In genomic region chr1:246203180-246203579, GRCh38 we compare ENCODE assay signal across 2 cellular contexts.
TF ChIP-seq lines count a peak whose summit lies in the region.

No MANE protein-coding gene starts in this region.

TF ChIP-seq in HCT116, 20 proteins besides CTCF, POLR2A, EP300 and RAD21 (continued from another document):
- TF ChIP-seq REST (IDR thresholded peaks at IDR 0.05; ENCODE audit: low read depth) (no peak), EZH2phosphoT487 (IDR thresholded peaks at IDR 0.05; ENCODE audit: borderline replicate concordance) (no peak), POLR2AphosphoS5 (IDR thresholded peaks at IDR 0.05; ENCODE audit: low read depth, low read length) (no peak), ELF1 (IDR thresholded peaks at IDR 0.05; ENCODE audit: borderline replicate concordance, low read depth) (no peak), TCF7L2 (IDR thresholded peaks at IDR 0.05; ENCODE audit: borderline replicate concordance, extremely low read depth, insufficient read depth, insufficient read length) (no peak), MAX (IDR thresholded peaks at IDR 0.05) (no peak), CEBPB (IDR thresholded peaks at IDR 0.05; ENCODE audit: low read depth) (no peak), SRF (IDR thresholded peaks at IDR 0.05; ENCODE audit: low read depth) (no peak), YY1 (IDR thresholded peaks at IDR 0.05; ENCODE audit: extremely low read depth, insufficient replicate concordance, low read depth, low read length) (no peak), SIN3A (IDR thresholded peaks at IDR 0.05; ENCODE audit: low read depth) (no peak)
- TF ChIP-seq, protein P1, sequence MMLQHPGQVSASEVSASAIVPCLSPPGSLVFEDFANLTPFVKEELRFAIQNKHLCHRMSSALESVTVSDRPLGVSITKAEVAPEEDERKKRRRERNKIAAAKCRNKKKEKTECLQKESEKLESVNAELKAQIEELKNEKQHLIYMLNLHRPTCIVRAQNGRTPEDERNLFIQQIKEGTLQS (IDR thresholded peaks at IDR 0.05) = no peak

TF ChIP-seq in H1, 55 proteins besides CTCF, POLR2A, EP300 and RAD21 (continued from another document):
- TF ChIP-seq CHD7 (IDR thresholded peaks at IDR 0.05; ENCODE audit: insufficient replicate concordance, low read length) = no peak
- TF ChIP-seq TCF12 (IDR thresholded peaks at IDR 0.05; ENCODE audit: low read depth, low read length) = no peak
- TF ChIP-seq GABPA (IDR thresholded peaks at IDR 0.05; ENCODE audit: borderline replicate concordance, insufficient read depth, low read length) = no peak
- TF ChIP-seq BCL11A (IDR thresholded peaks at IDR 0.05; ENCODE audit: low read depth in 2 of 2, low read length in 2 of 2) = no peak
